Comparison of ENCODE assay signal across 1 cellular context in genomic region chr21:39379986-39380891, GRCh38.
TF ChIP-seq lines count a peak whose summit lies in the region.

No MANE protein-coding gene starts in this region.

TF ChIP-seq in K562, 482 proteins besides CTCF, POLR2A, EP300 and RAD21 (continued from another document and continues in another):
- TF ChIP-seq, protein P1, sequence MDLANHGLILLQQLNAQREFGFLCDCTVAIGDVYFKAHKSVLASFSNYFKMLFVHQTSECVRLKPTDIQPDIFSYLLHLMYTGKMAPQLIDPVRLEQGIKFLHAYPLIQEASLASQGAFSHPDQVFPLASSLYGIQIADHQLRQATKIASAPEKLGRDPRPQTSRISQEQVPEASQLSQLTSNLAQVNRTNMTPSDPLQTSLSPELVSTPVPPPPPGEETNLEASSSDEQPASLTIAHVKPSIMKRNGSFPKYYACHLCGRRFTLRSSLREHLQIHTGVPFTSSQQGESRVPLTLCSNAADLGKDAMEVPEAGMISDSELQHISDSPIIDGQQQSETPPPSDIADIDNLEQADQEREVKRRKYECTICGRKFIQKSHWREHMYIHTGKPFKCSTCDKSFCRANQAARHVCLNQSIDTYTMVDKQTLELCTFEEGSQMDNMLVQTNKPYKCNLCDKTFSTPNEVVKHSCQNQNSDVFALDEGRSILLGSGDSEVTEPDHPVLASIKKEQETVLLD (IDR thresholded peaks at IDR 0.05) = peak; percentile 31; the same call in 1 of the 2 replicates
- TF ChIP-seq KDM2B (CRISPR knock-in tag; IDR thresholded peaks at IDR 0.05) (no peak), GABPA (tag; conservative IDR thresholded peaks at IDR 0.05; ENCODE audit: low read depth) (peak; percentile 52), REST (CRISPR knock-in tag; IDR thresholded peaks at IDR 0.05; ENCODE audit: low read depth) (no peak), ZNF311 (CRISPR knock-in tag; IDR thresholded peaks at IDR 0.05) (no peak), RCOR1 (IDR thresholded peaks at IDR 0.05; ENCODE audit: borderline replicate concordance in 1 of 2, low read depth in 2 of 2, low read length in 2 of 2) (peak in 1 of 2 experiments; percentile 89; a peak in 2 of 4 replicates), ZNF134 (CRISPR knock-in tag; conservative IDR thresholded peaks at IDR 0.05) (no peak), MEF2A (IDR thresholded peaks at IDR 0.05; ENCODE audit: control insufficient read depth, low read depth, low read length) (no peak), PML (IDR thresholded peaks at IDR 0.05; ENCODE audit: low read length) (peak; percentile 69; the same call in 1 of the 2 replicates), PCBP1 (IDR thresholded peaks at IDR 0.05; ENCODE audit: low read depth, low read length, poor library complexity, severe bottlenecking) (no peak), NR4A1 (CRISPR knock-in tag; IDR thresholded peaks at IDR 0.05) (0 out of 2 replicates have a peak, but pooled peaks have one; percentile 18), NR4A1 (tag; IDR thresholded peaks at IDR 0.05) (no peak), PHB (CRISPR knock-in tag; IDR thresholded peaks at IDR 0.05) (no peak), FOXK2 (conservative IDR thresholded peaks at IDR 0.05 in 1 of 2, IDR thresholded peaks at IDR 0.05 in 1 of 2; ENCODE audit: low read depth in 2 of 2) (peak; percentile 92 to 93), MTA1 (IDR thresholded peaks at IDR 0.05; ENCODE audit: borderline replicate concordance) (peak; percentile 88), RBM14 (IDR thresholded peaks at IDR 0.05; ENCODE audit: borderline replicate concordance, insufficient read depth, low read depth, low read length) (no peak), ZBTB12 (CRISPR knock-in tag; IDR thresholded peaks at IDR 0.05) (peak; percentile 68; the same call in 1 of the 2 replicates), FOS (IDR thresholded peaks at IDR 0.05; ENCODE audit: extremely low read depth, insufficient read length) (no peak), TAF7 (tag; IDR thresholded peaks at IDR 0.05) (peak; percentile 69), ZNF212 (CRISPR knock-in tag; IDR thresholded peaks at IDR 0.05) (no peak), JUND (IDR thresholded peaks at IDR 0.05; ENCODE audit: borderline replicate concordance, low read depth, low read length) (peak; percentile 85), JUND (tag; IDR thresholded peaks at IDR 0.05; ENCODE audit: borderline replicate concordance, low read depth, low read length) (peak; percentile 78; the same call in 1 of the 3 replicates), SIX5 (IDR thresholded peaks at IDR 0.05; ENCODE audit: borderline replicate concordance in 1 of 2, insufficient read depth in 1 of 2, low read depth in 1 of 2, low read length in 2 of 2) (no peak), SP2 (IDR thresholded peaks at IDR 0.05; ENCODE audit: extremely low read depth, low read depth, low read length, poor library complexity, severe bottlenecking) (no peak), CBX3 (IDR thresholded peaks at IDR 0.05; ENCODE audit: borderline replicate concordance in 1 of 2, low read length in 2 of 2) (no peak; a peak in 1 of 3 replicates), SAP30 (IDR thresholded peaks at IDR 0.05; ENCODE audit: borderline replicate concordance, insufficient read depth, low read depth, low read length, poor library complexity, severe bottlenecking) (peak; percentile 32), ELF2 (CRISPR knock-in tag; IDR thresholded peaks at IDR 0.05) (no peak), POLR2G (IDR thresholded peaks at IDR 0.05; ENCODE audit: low read depth, low read length) (peak; percentile 90), PYGO2 (tag; IDR thresholded peaks at IDR 0.05) (no peak), XRCC5 (IDR thresholded peaks at IDR 0.05; ENCODE audit: low read depth, low read length) (no peak), KLF10 (CRISPR knock-in tag; IDR thresholded peaks at IDR 0.05) (no peak), MECOM (CRISPR knock-in tag; IDR thresholded peaks at IDR 0.05) (no peak), ZEB2 (IDR thresholded peaks at IDR 0.05) (no peak), FOXJ2 (tag; IDR thresholded peaks at IDR 0.05) (peak; percentile 99)
- TF ChIP-seq, protein P2, sequence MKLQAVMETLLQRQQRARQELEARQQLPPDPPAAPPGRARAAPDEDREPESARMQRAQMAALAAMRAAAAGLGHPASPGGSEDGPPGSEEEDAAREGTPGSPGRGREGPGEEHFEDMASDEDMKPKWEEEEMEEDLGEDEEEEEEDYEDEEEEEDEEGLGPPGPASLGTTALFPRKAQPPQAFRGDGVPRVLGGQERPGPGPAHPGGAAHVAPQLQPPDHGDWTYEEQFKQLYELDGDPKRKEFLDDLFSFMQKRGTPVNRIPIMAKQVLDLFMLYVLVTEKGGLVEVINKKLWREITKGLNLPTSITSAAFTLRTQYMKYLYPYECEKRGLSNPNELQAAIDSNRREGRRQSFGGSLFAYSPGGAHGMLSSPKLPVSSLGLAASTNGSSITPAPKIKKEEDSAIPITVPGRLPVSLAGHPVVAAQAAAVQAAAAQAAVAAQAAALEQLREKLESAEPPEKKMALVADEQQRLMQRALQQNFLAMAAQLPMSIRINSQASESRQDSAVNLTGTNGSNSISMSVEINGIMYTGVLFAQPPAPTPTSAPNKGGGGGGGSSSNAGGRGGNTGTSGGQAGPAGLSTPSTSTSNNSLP (IDR thresholded peaks at IDR 0.05; ENCODE audit: borderline replicate concordance, low read depth, low read length) = no peak
- TF ChIP-seq, protein P3, sequence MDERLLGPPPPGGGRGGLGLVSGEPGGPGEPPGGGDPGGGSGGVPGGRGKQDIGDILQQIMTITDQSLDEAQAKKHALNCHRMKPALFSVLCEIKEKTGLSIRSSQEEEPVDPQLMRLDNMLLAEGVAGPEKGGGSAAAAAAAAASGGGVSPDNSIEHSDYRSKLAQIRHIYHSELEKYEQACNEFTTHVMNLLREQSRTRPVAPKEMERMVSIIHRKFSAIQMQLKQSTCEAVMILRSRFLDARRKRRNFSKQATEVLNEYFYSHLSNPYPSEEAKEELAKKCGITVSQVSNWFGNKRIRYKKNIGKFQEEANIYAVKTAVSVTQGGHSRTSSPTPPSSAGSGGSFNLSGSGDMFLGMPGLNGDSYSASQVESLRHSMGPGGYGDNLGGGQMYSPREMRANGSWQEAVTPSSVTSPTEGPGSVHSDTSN (CRISPR knock-in tag; IDR thresholded peaks at IDR 0.05; ENCODE audit: low read depth) = no peak
- TF ChIP-seq, protein P3 (tag; conservative IDR thresholded peaks at IDR 0.05; ENCODE audit: low read depth) = no peak
- TF ChIP-seq, protein P4, sequence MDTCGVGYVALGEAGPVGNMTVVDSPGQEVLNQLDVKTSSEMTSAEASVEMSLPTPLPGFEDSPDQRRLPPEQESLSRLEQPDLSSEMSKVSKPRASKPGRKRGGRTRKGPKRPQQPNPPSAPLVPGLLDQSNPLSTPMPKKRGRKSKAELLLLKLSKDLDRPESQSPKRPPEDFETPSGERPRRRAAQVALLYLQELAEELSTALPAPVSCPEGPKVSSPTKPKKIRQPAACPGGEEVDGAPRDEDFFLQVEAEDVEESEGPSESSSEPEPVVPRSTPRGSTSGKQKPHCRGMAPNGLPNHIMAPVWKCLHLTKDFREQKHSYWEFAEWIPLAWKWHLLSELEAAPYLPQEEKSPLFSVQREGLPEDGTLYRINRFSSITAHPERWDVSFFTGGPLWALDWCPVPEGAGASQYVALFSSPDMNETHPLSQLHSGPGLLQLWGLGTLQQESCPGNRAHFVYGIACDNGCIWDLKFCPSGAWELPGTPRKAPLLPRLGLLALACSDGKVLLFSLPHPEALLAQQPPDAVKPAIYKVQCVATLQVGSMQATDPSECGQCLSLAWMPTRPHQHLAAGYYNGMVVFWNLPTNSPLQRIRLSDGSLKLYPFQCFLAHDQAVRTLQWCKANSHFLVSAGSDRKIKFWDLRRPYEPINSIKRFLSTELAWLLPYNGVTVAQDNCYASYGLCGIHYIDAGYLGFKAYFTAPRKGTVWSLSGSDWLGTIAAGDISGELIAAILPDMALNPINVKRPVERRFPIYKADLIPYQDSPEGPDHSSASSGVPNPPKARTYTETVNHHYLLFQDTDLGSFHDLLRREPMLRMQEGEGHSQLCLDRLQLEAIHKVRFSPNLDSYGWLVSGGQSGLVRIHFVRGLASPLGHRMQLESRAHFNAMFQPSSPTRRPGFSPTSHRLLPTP (IDR thresholded peaks at IDR 0.05; ENCODE audit: borderline replicate concordance, extremely low read depth, insufficient read length) = no peak
- TF ChIP-seq, protein P5, sequence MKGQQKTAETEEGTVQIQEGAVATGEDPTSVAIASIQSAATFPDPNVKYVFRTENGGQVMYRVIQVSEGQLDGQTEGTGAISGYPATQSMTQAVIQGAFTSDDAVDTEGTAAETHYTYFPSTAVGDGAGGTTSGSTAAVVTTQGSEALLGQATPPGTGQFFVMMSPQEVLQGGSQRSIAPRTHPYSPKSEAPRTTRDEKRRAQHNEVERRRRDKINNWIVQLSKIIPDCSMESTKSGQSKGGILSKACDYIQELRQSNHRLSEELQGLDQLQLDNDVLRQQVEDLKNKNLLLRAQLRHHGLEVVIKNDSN (CRISPR knock-in tag; IDR thresholded peaks at IDR 0.05) = no peak
- TF ChIP-seq, protein P6, sequence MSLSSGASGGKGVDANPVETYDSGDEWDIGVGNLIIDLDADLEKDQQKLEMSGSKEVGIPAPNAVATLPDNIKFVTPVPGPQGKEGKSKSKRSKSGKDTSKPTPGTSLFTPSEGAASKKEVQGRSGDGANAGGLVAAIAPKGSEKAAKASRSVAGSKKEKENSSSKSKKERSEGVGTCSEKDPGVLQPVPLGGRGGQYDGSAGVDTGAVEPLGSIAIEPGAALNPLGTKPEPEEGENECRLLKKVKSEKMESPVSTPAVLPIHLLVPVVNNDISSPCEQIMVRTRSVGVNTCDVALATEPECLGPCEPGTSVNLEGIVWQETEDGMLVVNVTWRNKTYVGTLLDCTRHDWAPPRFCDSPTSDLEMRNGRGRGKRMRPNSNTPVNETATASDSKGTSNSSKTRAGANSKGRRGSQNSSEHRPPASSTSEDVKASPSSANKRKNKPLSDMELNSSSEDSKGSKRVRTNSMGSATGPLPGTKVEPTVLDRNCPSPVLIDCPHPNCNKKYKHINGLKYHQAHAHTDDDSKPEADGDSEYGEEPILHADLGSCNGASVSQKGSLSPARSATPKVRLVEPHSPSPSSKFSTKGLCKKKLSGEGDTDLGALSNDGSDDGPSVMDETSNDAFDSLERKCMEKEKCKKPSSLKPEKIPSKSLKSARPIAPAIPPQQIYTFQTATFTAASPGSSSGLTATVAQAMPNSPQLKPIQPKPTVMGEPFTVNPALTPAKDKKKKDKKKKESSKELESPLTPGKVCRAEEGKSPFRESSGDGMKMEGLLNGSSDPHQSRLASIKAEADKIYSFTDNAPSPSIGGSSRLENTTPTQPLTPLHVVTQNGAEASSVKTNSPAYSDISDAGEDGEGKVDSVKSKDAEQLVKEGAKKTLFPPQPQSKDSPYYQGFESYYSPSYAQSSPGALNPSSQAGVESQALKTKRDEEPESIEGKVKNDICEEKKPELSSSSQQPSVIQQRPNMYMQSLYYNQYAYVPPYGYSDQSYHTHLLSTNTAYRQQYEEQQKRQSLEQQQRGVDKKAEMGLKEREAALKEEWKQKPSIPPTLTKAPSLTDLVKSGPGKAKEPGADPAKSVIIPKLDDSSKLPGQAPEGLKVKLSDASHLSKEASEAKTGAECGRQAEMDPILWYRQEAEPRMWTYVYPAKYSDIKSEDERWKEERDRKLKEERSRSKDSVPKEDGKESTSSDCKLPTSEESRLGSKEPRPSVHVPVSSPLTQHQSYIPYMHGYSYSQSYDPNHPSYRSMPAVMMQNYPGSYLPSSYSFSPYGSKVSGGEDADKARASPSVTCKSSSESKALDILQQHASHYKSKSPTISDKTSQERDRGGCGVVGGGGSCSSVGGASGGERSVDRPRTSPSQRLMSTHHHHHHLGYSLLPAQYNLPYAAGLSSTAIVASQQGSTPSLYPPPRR (CRISPR knock-in tag; IDR thresholded peaks at IDR 0.05; ENCODE audit: borderline replicate concordance) = no peak
- TF ChIP-seq, protein P7, sequence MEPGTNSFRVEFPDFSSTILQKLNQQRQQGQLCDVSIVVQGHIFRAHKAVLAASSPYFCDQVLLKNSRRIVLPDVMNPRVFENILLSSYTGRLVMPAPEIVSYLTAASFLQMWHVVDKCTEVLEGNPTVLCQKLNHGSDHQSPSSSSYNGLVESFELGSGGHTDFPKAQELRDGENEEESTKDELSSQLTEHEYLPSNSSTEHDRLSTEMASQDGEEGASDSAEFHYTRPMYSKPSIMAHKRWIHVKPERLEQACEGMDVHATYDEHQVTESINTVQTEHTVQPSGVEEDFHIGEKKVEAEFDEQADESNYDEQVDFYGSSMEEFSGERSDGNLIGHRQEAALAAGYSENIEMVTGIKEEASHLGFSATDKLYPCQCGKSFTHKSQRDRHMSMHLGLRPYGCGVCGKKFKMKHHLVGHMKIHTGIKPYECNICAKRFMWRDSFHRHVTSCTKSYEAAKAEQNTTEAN (CRISPR knock-in tag; IDR thresholded peaks at IDR 0.05) = no peak
